12 cellular contexts compared by ENCODE assay signal in genomic region chr2:64259301-64259700, GRCh38.
A peak's percentile ranks its signal among the peaks of the same experiment; 100 is the strongest.
DNase-seq lines count a peak whose midpoint lies in the region; ATAC-seq, FAIRE-seq and TF ChIP-seq lines count a peak whose summit lies in the region.
"Had no signal": no experiment of that assay in that cellular context is flagged by ENCODE, and none has a peak within 500 bp of the region (broad histone marks: within the 10 kb centered on the region; RNA-seq: fewer than 3 reads in every experiment).

No MANE protein-coding gene starts in this region.

- ATAC-seq in HG02870 (IDR thresholded peaks at IDR 0.05; ENCODE audit: unreplicated experiment): no peak

- no peaks in the 10 kb centered on the region for H3K27me3 ChIP-seq in Caco-2 (replicated peaks; ENCODE audit: control insufficient read depth, insufficient read depth, low read length)

- H3K36me3 ChIP-seq in Caco-2 (ENCODE audit: control insufficient read depth, insufficient read depth, low read length): no peaks in the 10 kb centered on the region

- no peaks in the 10 kb centered on the region for H3K36me3 Mint-ChIP-seq in Caco-2 (ENCODE audit: insufficient read depth, unreplicated experiment)

- H3K27ac Mint-ChIP-seq in Caco-2 (ENCODE audit: unreplicated experiment): no peak overlapping the region
- H3K27ac Mint-ChIP-seq: activated CD4-positive, alpha-beta memory T cell treated with anti-CD3 and anti-CD28 coated beads, Interleukin-2, amount 10 ng/mL, durations not matched to agents 7 days and 5 days had no signal

- no peaks in the 10 kb centered on the region for H3K9me3 ChIP-seq in Caco-2

- TF ChIP-seq CTCF in choroid plexus epithelial cell (conservative IDR thresholded peaks at IDR 0.05; ENCODE audit: low read depth, low read length) (no peak), Caco-2 (IDR thresholded peaks at IDR 0.05; ENCODE audit: insufficient read depth in 1 of 2, low read depth in 1 of 2, low read length in 1 of 2, severe bottlenecking in 1 of 2, unreplicated experiment in 1 of 2) (no peak)

- no peaks in the 10 kb centered on the region for H3K9me3 Mint-ChIP-seq in Caco-2 (ENCODE audit: unreplicated experiment)
- H3K9me3 Mint-ChIP-seq: activated CD4-positive, alpha-beta memory T cell treated with anti-CD3 and anti-CD28 coated beads, Interleukin-2, amount 10 ng/mL, durations not matched to agents 7 days and 5 days had no signal

- no peaks in the 10 kb centered on the region for H3K27me3 Mint-ChIP-seq in Caco-2 (ENCODE audit: insufficient read depth, unreplicated experiment)
- H3K27me3 Mint-ChIP-seq: activated CD4-positive, alpha-beta memory T cell treated with anti-CD3 and anti-CD28 coated beads, Interleukin-2, amount 10 ng/mL, durations not matched to agents 7 days and 5 days had no signal

- POLR2A ChIA-PET in Caco-2 (lab: Charles Lee): no interaction called here

- H3K4me1 Mint-ChIP-seq in Caco-2 (ENCODE audit: low read depth, unreplicated experiment): peaks cover 28% of the 10 kb centered on the region

- peaks cover 30% of the 10 kb centered on the region for H3K4me1 ChIP-seq in Caco-2

- intact Hi-C loops in Caco-2 (cut with micrococcal nuclease; ENCODE audit: unreplicated experiment): no loop called here

- H3K4me3 Mint-ChIP-seq in Caco-2 (ENCODE audit: unreplicated experiment): no peak overlapping the region
- H3K4me3 Mint-ChIP-seq: activated CD4-positive, alpha-beta memory T cell treated with anti-CD3 and anti-CD28 coated beads, Interleukin-2, amount 10 ng/mL, durations not matched to agents 7 days and 5 days had no signal

- CTCF ChIA-PET in Caco-2 (lab: Charles Lee): no interaction called here

- H3K4me3 ChIP-seq in choroid plexus epithelial cell (ENCODE audit: low read depth, low read length): no peak overlapping the region
- no peak overlapping the region for H3K4me3 ChIP-seq in Caco-2 (ENCODE audit: low read depth, low read length)

- BruUV-seq in Caco-2 (replicated peaks; lab: Mats Ljungman, UMichigan): no TSS peak

- FAIRE-seq in frontal cortex (lab: Jason Lieb, UNC): no peak
- FAIRE-seq: bronchial epithelial cell had no signal

- DNase-seq in DMS79 treated with DMSO at 0.1 percent for 48 hours (lab: John Stamatoyannopoulos, UW) (peak; percentile 92), NCI-H128 (lab: John Stamatoyannopoulos, UW; ENCODE audit: unreplicated experiment) (peak; percentile 7), choroid plexus epithelial cell (ENCODE audit: low read depth) (peak; percentile 54), mucosa of gallbladder (ENCODE audit: low spot score) (peak; percentile 28), Caco-2 (no peak), AG08395 (ENCODE audit: low spot score) (no peak), frontal cortex (ENCODE audit: low spot score in 2 of 2) (no peak)
- DNase-seq: activated CD4-positive, alpha-beta memory T cell treated with anti-CD3 and anti-CD28 coated beads, Interleukin-2, amount 10 ng/mL, durations not matched to agents 7 days and 5 days; activated gamma-delta T cell treated with Interleukin-2 at 50 U/mL for 16 hours; NCI-H146 had no signal

Comparison
In these comparisons a context has a peak if more than half of its experiments do, and no peak if none do; other contexts are left out.
1. DNase-seq: peak in DMS79 treated with DMSO at 0.1 percent for 48 hours (single experiment), NCI-H128 (single experiment), choroid plexus epithelial cell (single experiment) and mucosa of gallbladder (single experiment); none in Caco-2 (0 of 2), AG08395 (single experiment) and frontal cortex (0 of 2).